17 cellular contexts compared by ENCODE assay signal in genomic region chr14:20219033-20219432, GRCh38. TPM values are rescaled to one million over a fixed set of nuclear protein-coding genes. Genes with fewer than 3 reads are reported as not detected.
A peak's percentile ranks its signal among the peaks of the same experiment; 100 is the strongest.
DNase-seq lines count a peak whose midpoint lies in the region; ATAC-seq and TF ChIP-seq lines count a peak whose summit lies in the region.
"Had no signal": no experiment of that assay in that cellular context is flagged by ENCODE, and none has a peak within 500 bp of the region (broad histone marks: within the 10 kb centered on the region; RNA-seq: fewer than 3 reads in every experiment).

No MANE protein-coding gene starts in this region.

- no peak overlapping the region for H2BK15ac ChIP-seq in IMR-90 (ENCODE audit: low read depth, low read length)

- BruUV-seq in IMR-90 (replicated peaks; lab: Mats Ljungman, UMichigan), result no TSS peak

- CTCF ChIA-PET in IMR-90 (lab: Yijun Ruan, JAX), result interaction anchor here (1.0 kb wide), 1 partner anchor 9 kb away, joined by 3 read pairs; the partner anchor contains the start of gene OR11H7

- H2BK5ac ChIP-seq in IMR-90 (ENCODE audit: low read depth, low read length, poor library complexity, severe bottlenecking), result no peak overlapping the region

- H2AFZ ChIP-seq in IMR-90 (replicated peaks; ENCODE audit: low read length, poor library complexity), result no peak overlapping the region

- no peak overlapping the region for H3K9ac ChIP-seq in IMR-90 (ENCODE audit: low read depth, low read length)
- H3K9ac ChIP-seq: KMS-11 had no signal

- no CpG with 5 or more reads among the region's 4 CpGs for WGBS in IMR-90 (ENCODE audit: extremely low coverage in 2 of 2, insufficient read length in 1 of 2), 2 experiments
- 56% methylated on average over 4 of the region's 4 CpGs for WGBS in suprapubic skin

- H3K27me3 ChIP-seq in IMR-90 (ENCODE audit: control insufficient read depth, insufficient read depth, low read length), result no peaks in the 10 kb centered on the region
- no peaks in the 10 kb centered on the region for H3K27me3 ChIP-seq in suprapubic skin
- H3K27me3 ChIP-seq: SJCRH30 had no signal

- no peaks in the 10 kb centered on the region for H3K79me1 ChIP-seq in IMR-90 (ENCODE audit: low read depth in 1 of 2, low read length in 2 of 2)

- TF ChIP-seq POLR2A in IMR-90 (IDR thresholded peaks at IDR 0.05; ENCODE audit: low read depth, low read length), result no peak
- TF ChIP-seq POLR2A in suprapubic skin (IDR thresholded peaks at IDR 0.05), result no peak

- no peak overlapping the region for H4K5ac ChIP-seq in IMR-90 (ENCODE audit: low read depth, low read length)

- H3K18ac ChIP-seq in IMR-90 (ENCODE audit: low read depth, low read length), result no peak overlapping the region

- in situ Hi-C loops in IMR-90 (cut with MboI; ENCODE audit: low sequenced_read_pairs), result no loop called here

- dilution Hi-C loops in IMR-90 (cut with HindIII; ENCODE audit: low sequenced_read_pairs, unreplicated experiment), result no loop called here

- no peak overlapping the region for H3K14ac ChIP-seq in IMR-90 (replicated peaks; ENCODE audit: low read depth, low read length)

- H3K27ac ChIP-seq in IMR-90 (ENCODE audit: insufficient read depth, low read length), result no peak overlapping the region
- no peak overlapping the region for H3K27ac ChIP-seq in suprapubic skin
- H3K27ac ChIP-seq: HL-60, KMS-11, SJCRH30 had no signal

- intact Hi-C loops in IMR-90 (cut with micrococcal nuclease), result no loop called here

- no peak overlapping the region for H2AK9ac ChIP-seq in IMR-90 (replicated peaks; ENCODE audit: low read depth, low read length, poor library complexity)

- no peaks in the 10 kb centered on the region for H3K4me1 ChIP-seq in IMR-90 (ENCODE audit: control insufficient read depth, insufficient read depth, low read length)
- H3K4me1 ChIP-seq in suprapubic skin, result no peaks in the 10 kb centered on the region
- H3K4me1 ChIP-seq: SJCRH30 had no signal

- H3K4me2 ChIP-seq in IMR-90 (ENCODE audit: low read depth, low read length), result no peak overlapping the region
- H3K4me2 ChIP-seq: KMS-11 had no signal

- ATAC-seq in IMR-90 (ENCODE audit: low read depth) (no peak), HG02970 (IDR thresholded peaks at IDR 0.05; ENCODE audit: low FRiP score, unreplicated experiment) (no peak)
- ATAC-seq: Panc1 had no signal

- no peak for TF ChIP-seq RAD21 in IMR-90 (IDR thresholded peaks at IDR 0.05; ENCODE audit: low read length)

- no peak for TF ChIP-seq EP300 in suprapubic skin (IDR thresholded peaks at IDR 0.05)

- H2AK5ac ChIP-seq in IMR-90 (ENCODE audit: low read depth, low read length), result no peak overlapping the region

- no peak overlapping the region for H3K56ac ChIP-seq in IMR-90 (ENCODE audit: extremely low read depth, insufficient read depth, low read length)

- H4K91ac ChIP-seq in IMR-90 (ENCODE audit: insufficient read depth, low read depth, low read length), result no peak overlapping the region

- no peak overlapping the region for H4K8ac ChIP-seq in IMR-90 (ENCODE audit: low read depth in 2 of 2, low read length in 2 of 2)

- H3K9me3 ChIP-seq in IMR-90 (ENCODE audit: control insufficient read depth, insufficient read depth, low read length) (no peaks in the 10 kb centered on the region), suprapubic skin (no peaks in the 10 kb centered on the region)
- H3K9me3 ChIP-seq: SJCRH30 had no signal

- H3K36me3 ChIP-seq in IMR-90 (ENCODE audit: control insufficient read depth, insufficient read depth, low read length) (no peaks in the 10 kb centered on the region), suprapubic skin (no peaks in the 10 kb centered on the region)
- H3K36me3 ChIP-seq: SJCRH30 had no signal

- H3K4me3 ChIP-seq in IMR-90 (ENCODE audit: insufficient read depth, low read depth, low read length) (no peak overlapping the region), suprapubic skin (no peak overlapping the region)
- H3K4me3 ChIP-seq: SJCRH30 had no signal

- DNase-seq in EH (ENCODE audit: low read depth) (peak; percentile 3), IMR-90 (no peak), SW480 (ENCODE audit: low spot score) (peak; percentile 5), stromal cell of bone marrow (ENCODE audit: low read depth) (peak; percentile 5), suprapubic skin (ENCODE audit: low spot score in 2 of 2) (no peak), DMS53 (lab: John Stamatoyannopoulos, UW) (no peak)
- DNase-seq: C1 segment of cervical spinal cord, COR-L47, DMS153, NCI-H1105 treated with DMSO at 0.1 percent for 48 hours, NCI-H187, SJCRH30, T-helper 1 cell had no signal

- no peak overlapping the region for H3K4ac ChIP-seq in IMR-90 (ENCODE audit: low read depth, low read length)

- TF ChIP-seq CTCF in IMR-90 (conservative IDR thresholded peaks at IDR 0.05; ENCODE audit: low read depth, low read length) (no peak), suprapubic skin (IDR thresholded peaks at IDR 0.05) (no peak)

- POLR2A ChIA-PET in IMR-90 (lab: Charles Lee; ENCODE audit: unreplicated experiment), result no interaction called here

- no peak overlapping the region for H2BK120ac ChIP-seq in IMR-90 (ENCODE audit: low read depth, low read length)

- no peak overlapping the region for H2BK20ac ChIP-seq in IMR-90 (ENCODE audit: low read depth, low read length)

- no peak overlapping the region for H3K23ac ChIP-seq in IMR-90 (ENCODE audit: low read depth, low read length)

- H4K20me1 ChIP-seq in IMR-90 (ENCODE audit: insufficient read depth, low read length), result no peaks in the 10 kb centered on the region

- no peaks in the 10 kb centered on the region for H3K9me1 ChIP-seq in IMR-90 (ENCODE audit: insufficient read depth, low read length)

TF ChIP-seq in IMR-90, 13 proteins besides CTCF, POLR2A, EP300 and RAD21:
- TF ChIP-seq MAFK (IDR thresholded peaks at IDR 0.05; ENCODE audit: low read depth, low read length) (no peak), CHD1 (IDR thresholded peaks at IDR 0.05; ENCODE audit: low read depth, low read length) (no peak), NFE2L2 (IDR thresholded peaks at IDR 0.05; ENCODE audit: low read depth, low read length) (peak; percentile 82), RFX5 (IDR thresholded peaks at IDR 0.05; ENCODE audit: low read depth, low read length) (no peak), BHLHE40 (IDR thresholded peaks at IDR 0.05; ENCODE audit: low read depth, low read length) (no peak), CEBPB (IDR thresholded peaks at IDR 0.05; ENCODE audit: low read depth, low read length) (no peak)

RNA-seq across cellular contexts. Expression of gene OR11H6, which starts 4.5 kb away (rescaled TPM):
- not detected in 2 replicates for total RNA-seq in IMR-90 (2012; rRNA removed)
- not detected in 2 replicates for polyA plus RNA-seq in IMR-90 (2012; rRNA removed)
- not detected in 2 replicates for polyA plus RNA-seq in IMR-90 (2012; cell fraction: cytosol; rRNA removed)
- not detected in 2 replicates for polyA plus RNA-seq in IMR-90 (2012; cell fraction: nucleus; rRNA removed; ENCODE audit: low replicate concordance)
- total RNA-seq in suprapubic skin, result not detected
- total RNA-seq: SJCRH30 had no signal

RNA-seq across cellular contexts. Expression of gene OR11H7, which starts 9.7 kb away (rescaled TPM):
- not detected in 2 replicates for total RNA-seq in IMR-90 (2012; rRNA removed)
- not detected in 2 replicates for polyA plus RNA-seq in IMR-90 (2012; rRNA removed)
- polyA plus RNA-seq in IMR-90 (2012; cell fraction: cytosol; rRNA removed), result not detected in 2 replicates
- polyA plus RNA-seq in IMR-90 (2012; cell fraction: nucleus; rRNA removed; ENCODE audit: low replicate concordance), result not detected in 2 replicates
- total RNA-seq in suprapubic skin, result not detected
- total RNA-seq: SJCRH30 had no signal

RNA-seq across cellular contexts. Expression of gene OR11H4, which starts 20.1 kb away (rescaled TPM):
- total RNA-seq in IMR-90 (2012; rRNA removed) (not detected in 2 replicates), suprapubic skin (not detected)
- not detected in 2 replicates for polyA plus RNA-seq in IMR-90 (2012; rRNA removed)
- polyA plus RNA-seq in IMR-90 (2012; cell fraction: cytosol; rRNA removed), result not detected in 2 replicates
- not detected in 2 replicates for polyA plus RNA-seq in IMR-90 (2012; cell fraction: nucleus; rRNA removed; ENCODE audit: low replicate concordance)
- total RNA-seq: SJCRH30 had no signal

RNA-seq across cellular contexts. Expression of gene OR11G2, which starts 28.3 kb away (rescaled TPM):
- total RNA-seq in IMR-90 (2012; rRNA removed) (not detected in 2 replicates), suprapubic skin (not detected)
- polyA plus RNA-seq in IMR-90 (2012; rRNA removed), result not detected in 2 replicates
- not detected in 2 replicates for polyA plus RNA-seq in IMR-90 (2012; cell fraction: cytosol; rRNA removed)
- not detected in 2 replicates for polyA plus RNA-seq in IMR-90 (2012; cell fraction: nucleus; rRNA removed; ENCODE audit: low replicate concordance)
- total RNA-seq: SJCRH30 had no signal

Comparison
In these comparisons a context has a peak if more than half of its experiments do, and no peak if none do; other contexts are left out.
1. DNase-seq: peak in EH (single experiment), SW480 (single experiment) and stromal cell of bone marrow (single experiment); none in IMR-90 (single experiment), suprapubic skin (0 of 2) and DMS53 (single experiment).